8 cellular contexts compared by ENCODE assay signal in genomic region chr12:120231316-120232011, GRCh38. TPM values are rescaled to one million over a fixed set of nuclear protein-coding genes. Genes with fewer than 3 reads are reported as not detected.
A peak's percentile ranks its signal among the peaks of the same experiment; 100 is the strongest.
DNase-seq lines count a peak whose midpoint lies in the region; ATAC-seq and TF ChIP-seq lines count a peak whose summit lies in the region.

No MANE protein-coding gene starts in this region.

- H3K4me1 Mint-ChIP-seq in activated naive CD8-positive, alpha-beta T cell (ENCODE audit: low read depth), result peaks cover 84% of the 10 kb centered on the region

- peak overlapping the region; percentile 57 to 82 (median 78) for H3K9ac ChIP-seq in skeletal muscle tissue (ENCODE audit: low read depth in 1 of 3, low read length in 3 of 3)

- peaks cover 0 to 3% (median under 1%) of the 10 kb centered on the region in 3 donors for H3K36me3 ChIP-seq in skeletal muscle tissue (ENCODE audit: control insufficient read depth in 3 of 3, insufficient read depth in 3 of 3, low read length in 3 of 3)

- H3K27ac ChIP-seq in skeletal muscle tissue (ENCODE audit: low read depth, low read length), result peak overlapping the region; percentile 99

- H3K27me3 Mint-ChIP-seq in activated naive CD8-positive, alpha-beta T cell, result no peaks in the 10 kb centered on the region

- peak; percentile 63 for ATAC-seq in SK-N-SH treated with all-trans-retinoic acid at 6 μM for 48 hours
- peak in 1 of 2 donors; percentile 14 for ATAC-seq in left cardiac atrium
- ATAC-seq in GM19452 (IDR thresholded peaks at IDR 0.05; ENCODE audit: unreplicated experiment), result no peak
- no peak for ATAC-seq in HG03135 (IDR thresholded peaks at IDR 0.05; ENCODE audit: unreplicated experiment)

- DNase-seq in HK-2 (ENCODE audit: unreplicated experiment) (peak; percentile 96), left cardiac atrium (peak; percentile 75), NCI-H526 (lab: John Stamatoyannopoulos, UW) (no peak)

- H3K36me3 Mint-ChIP-seq in activated naive CD8-positive, alpha-beta T cell, result no peaks in the 10 kb centered on the region

- intact Hi-C loops in left cardiac atrium (cut with DNase I), result no loop called here

- peaks cover 92 to 98% (median 94%) of the 10 kb centered on the region in 3 donors for H3K4me1 ChIP-seq in skeletal muscle tissue (ENCODE audit: control insufficient read depth in 3 of 3, insufficient read depth in 3 of 3, low read length in 3 of 3)

- no peaks in the 10 kb centered on the region for H3K9me3 ChIP-seq in skeletal muscle tissue (ENCODE audit: control insufficient read depth in 3 of 3, low read length in 3 of 3)

- H3K4me3 Mint-ChIP-seq in activated naive CD8-positive, alpha-beta T cell, result peak overlapping the region; percentile 78

- H3K27ac Mint-ChIP-seq in activated naive CD8-positive, alpha-beta T cell, result peak overlapping the region; percentile 95

- no peaks in the 10 kb centered on the region for H3K9me3 Mint-ChIP-seq in activated naive CD8-positive, alpha-beta T cell (ENCODE audit: low read depth)

- no peaks in the 10 kb centered on the region for H3K27me3 ChIP-seq in skeletal muscle tissue (ENCODE audit: control insufficient read depth in 3 of 3, insufficient read depth in 3 of 3, low read length in 3 of 3)

- H3K4me3 ChIP-seq in skeletal muscle tissue (ENCODE audit: low read length in 3 of 3), result peak overlapping the region; percentile 39 to 58 (median 51)

TF ChIP-seq in SK-N-SH treated with all-trans-retinoic acid at 6 μM for 48 hours, 23 proteins besides CTCF, POLR2A, EP300 and RAD21:
- TF ChIP-seq ZC3H10 (CRISPR knock-in tag; IDR thresholded peaks at IDR 0.05) (0 out of 2 replicates have a peak, but pooled peaks have one; percentile 9), TCF4 (CRISPR knock-in tag; IDR thresholded peaks at IDR 0.05; ENCODE audit: borderline replicate concordance) (no peak), ZFP3 (CRISPR knock-in tag; IDR thresholded peaks at IDR 0.05) (0 out of 2 replicates have a peak, but pooled peaks have one; percentile 12), CSDC2 (CRISPR knock-in tag; IDR thresholded peaks at IDR 0.05) (no peak), PPARA (CRISPR knock-in tag; IDR thresholded peaks at IDR 0.05; ENCODE audit: borderline replicate concordance) (no peak), CREB5 (CRISPR knock-in tag; IDR thresholded peaks at IDR 0.05; ENCODE audit: low read depth) (no peak), PATZ1 (CRISPR knock-in tag; IDR thresholded peaks at IDR 0.05; ENCODE audit: borderline replicate concordance) (peak; percentile 79; the same call in 1 of the 2 replicates), OSR1 (CRISPR knock-in tag; IDR thresholded peaks at IDR 0.05) (0 out of 2 replicates have a peak, but pooled peaks have one; percentile 8)

RNA-seq across cellular contexts. Expression of gene RPLP0, which starts 30.6 kb away (rescaled TPM):
- total RNA-seq in left cardiac atrium (1,000 to 10,000 TPM; 1,049 to 1,054 TPM), skeletal muscle tissue (2,458 TPM)

RNA-seq across cellular contexts. Expression of gene PXN, which starts 34.1 kb away (rescaled TPM):
- total RNA-seq in left cardiac atrium (10 to 100 TPM; 70.3 to 86.1 TPM), skeletal muscle tissue (20.9 TPM)

RNA-seq across cellular contexts. Expression of gene GCN1, which starts 36.9 kb away (rescaled TPM):
- total RNA-seq in left cardiac atrium (10 to 100 TPM; 36.1 to 51.9 TPM), skeletal muscle tissue (87.2 TPM)

Comparison
In these comparisons a context has a peak if more than half of its experiments do, and no peak if none do; other contexts are left out.
1. DNase-seq: peak in HK-2 (single experiment) and left cardiac atrium (single experiment); none in NCI-H526 (0 of 2).